In genomic region chr3:4996771-4997291, GRCh38 we compare ENCODE assay signal across 15 cellular contexts. TPM values are rescaled to one million over a fixed set of nuclear protein-coding genes. Genes with fewer than 3 reads are reported as not detected.
DNase-seq lines count a peak whose midpoint lies in the region; ATAC-seq and TF ChIP-seq lines count a peak whose summit lies in the region.
"Had no signal": no experiment of that assay in that cellular context is flagged by ENCODE, and none has a peak within 500 bp of the region (broad histone marks: within the 10 kb centered on the region; RNA-seq: fewer than 3 reads in every experiment).

No MANE protein-coding gene starts in this region.

- peak overlapping the region; percentile 85 for H2AFZ ChIP-seq in GM23338

- no peak overlapping the region for H3K27ac ChIP-seq in GM23338 (ENCODE audit: low read depth)

- peaks cover 6% of the 10 kb centered on the region; the same call in 1 of the 2 replicates for H3K4me1 ChIP-seq in GM23338 (ENCODE audit: insufficient read depth)

- no peak overlapping the region for H3K4me3 Mint-ChIP-seq in GM23338
- no peak overlapping the region for H3K4me3 Mint-ChIP-seq in WTC11

- no peak overlapping the region for H3K4me3 ChIP-seq in GM23338
- H3K4me3 ChIP-seq in foreskin fibroblast (ENCODE audit: low read depth in 1 of 2, low read length in 2 of 2), result no peak overlapping the region

- no peaks in the 10 kb centered on the region for H3K36me3 ChIP-seq in GM23338 (ENCODE audit: insufficient read depth)

- H3K4me1 Mint-ChIP-seq in GM23338, result peaks cover 18% of the 10 kb centered on the region
- peaks cover 24% of the 10 kb centered on the region for H3K4me1 Mint-ChIP-seq in WTC11

- no peaks in the 10 kb centered on the region for H3K79me2 ChIP-seq in GM23338 (replicated peaks; ENCODE audit: insufficient read depth)

- no peaks in the 10 kb centered on the region for H3K9me2 ChIP-seq in GM23338 (ENCODE audit: insufficient read depth)

- CTCF ChIA-PET in WTC11 (lab: Charles Lee), result interaction anchor here (0.9 to 5.3 kb wide), 3 partner anchors 17 to 285 kb away, joined by 3 to 23 read pairs (median 5); partner anchors contain the start of gene BHLHE40

- POLR2A ChIA-PET in WTC11 (lab: Charles Lee), result interaction anchor here (0.6 kb wide), 1 partner anchor 276 kb away, joined by 3 read pairs; no protein-coding TSS in a partner anchor

- intact Hi-C loops in sciatic nerve (cut with DNase I), result no loop called here

- H3K27me3 Mint-ChIP-seq in GM23338 (ENCODE audit: insufficient read depth, low read depth, poor library complexity) (peaks cover 7% of the 10 kb centered on the region), WTC11 (ENCODE audit: low read depth) (no peaks in the 10 kb centered on the region; the same call in 1 of the 2 replicates)

- no peak overlapping the region for H3K27ac Mint-ChIP-seq in GM23338
- peak overlapping the region; percentile 41; the same call in 1 of the 2 replicates for H3K27ac Mint-ChIP-seq in WTC11

- H3K9me3 Mint-ChIP-seq in GM23338 (no peaks in the 10 kb centered on the region), WTC11 (no peaks in the 10 kb centered on the region)

- no peak for TF ChIP-seq POLR2A in erythroblast (IDR thresholded peaks at IDR 0.05; ENCODE audit: low read length)

- DNase-seq in GM23338 (ENCODE audit: low spot score) (no peak), WTC11 (ENCODE audit: low spot score) (no peak), erythroblast (lab: John Stamatoyannopoulos, UW) (peak; percentile 11 to 31), sciatic nerve (ENCODE audit: low spot score) (peak; percentile 31), foreskin fibroblast (no peak), retina (no peak), NCI-H187 treated with DMSO at 0.1 percent for 48 hours (lab: John Stamatoyannopoulos, UW) (no peak), HT-29 (ENCODE audit: low spot score) (no peak)
- DNase-seq: activated CD4-positive, alpha-beta T cell treated with anti-CD3 and anti-CD28 coated beads, Interleukin-2, amount 50 U/mL, for 48 hours; C1 segment of cervical spinal cord; central memory CD4-positive, alpha-beta T cell; EL; NCI-H1930; NCI-H748 treated with DMSO at 0.1 percent for 48 hours; stimulated activated CD4-positive, alpha-beta T cell treated with anti-CD3 and anti-CD28 coated beads, Interleukin-2, amount 100 ng/mL, for 48 hours had no signal

- TF ChIP-seq CTCF in GM23338 (conservative IDR thresholded peaks at IDR 0.05; ENCODE audit: low read depth in 2 of 2) (no peak), WTC11 (IDR thresholded peaks at IDR 0.05) (no peak), foreskin fibroblast (IDR thresholded peaks at IDR 0.05; ENCODE audit: low read depth, low read length) (no peak)

- no peaks in the 10 kb centered on the region for H3K27me3 ChIP-seq in GM23338 (ENCODE audit: insufficient read depth)

- no peaks in the 10 kb centered on the region for H4K20me1 ChIP-seq in GM23338 (replicated peaks; ENCODE audit: insufficient read depth)

- H3K4me2 ChIP-seq in GM23338, result no peak overlapping the region

- H3F3A ChIP-seq in GM23338 (replicated peaks; ENCODE audit: low read depth), result no peaks in the 10 kb centered on the region

- ATAC-seq in GM23338 (peak; percentile 67), WTC11 (peak; percentile 82), sciatic nerve (no peak)

- H3K36me3 Mint-ChIP-seq in GM23338 (ENCODE audit: low read depth) (no peaks in the 10 kb centered on the region), WTC11 (no peaks in the 10 kb centered on the region)

TF ChIP-seq in WTC11, 78 proteins besides CTCF, POLR2A, EP300 and RAD21:
- TF ChIP-seq GABPB1 (CRISPR knock-in tag; IDR thresholded peaks at IDR 0.05) (no peak), FOXP1 (CRISPR knock-in tag; IDR thresholded peaks at IDR 0.05; ENCODE audit: borderline replicate concordance) (no peak), OVOL2 (CRISPR knock-in tag; IDR thresholded peaks at IDR 0.05; ENCODE audit: borderline replicate concordance) (no peak), CREB1 (CRISPR knock-in tag; IDR thresholded peaks at IDR 0.05) (no peak)

RNA-seq across cellular contexts. Expression of gene BHLHE40, which starts 17.6 kb away (rescaled TPM):
- total RNA-seq in GM23338 (2014; rRNA removed; shearing (Covaris generic)), result 1.7 and 2.2 TPM in 2 replicates
- polyA plus RNA-seq in GM23338 (2016; fragmentation: Nextera tagmentation; extraction: Ambion mirVana), result 1.7 and 2.0 TPM in 2 replicates
- total RNA-seq in WTC11 (2021) (5.7 to 9.1 TPM (median 7.5 TPM) in 3 replicates), sciatic nerve (288 TPM)
- total RNA-seq in HT-29 (2014; rRNA removed; shearing (Covaris generic)), result 22.1 and 26.1 TPM in 2 replicates

Comparison
In these comparisons a context has a peak if more than half of its experiments do, and no peak if none do; other contexts are left out.
1. DNase-seq: peak in erythroblast (2 of 2) and sciatic nerve (single experiment); none in GM23338 (single experiment), WTC11 (single experiment), foreskin fibroblast (0 of 2), retina (single experiment), NCI-H187 treated with DMSO at 0.1 percent for 48 hours (single experiment) and HT-29 (single experiment).
2. RNA of gene BHLHE40, which starts 17.6 kb away (total RNA-seq): 288 TPM in sciatic nerve (single experiment); 22.1 to 26.1 TPM in HT-29, 5.7 to 9.1 TPM in WTC11 and 1.7 to 2.2 TPM in GM23338; every median in the first group is over 10 times any median in the second.